In genomic region chr5:62037972-62038371, GRCh38 we compare ENCODE assay signal across 25 cellular contexts.
DNase-seq lines count a peak whose midpoint lies in the region; ATAC-seq, FAIRE-seq and TF ChIP-seq lines count a peak whose summit lies in the region.
"Had no signal": no experiment of that assay in that cellular context is flagged by ENCODE, and none has a peak within 500 bp of the region (broad histone marks: within the 10 kb centered on the region; RNA-seq: fewer than 3 reads in every experiment).

No MANE protein-coding gene starts in this region.

- H4K91ac ChIP-seq in H1 (replicated peaks; ENCODE audit: insufficient read length, low read length), result no peak overlapping the region

- H3K18ac ChIP-seq in H1 (ENCODE audit: extremely low read depth, low read length), result no peak overlapping the region

- H3K4me1 ChIP-seq in GM23338 (ENCODE audit: insufficient read depth), result peaks cover 36% of the 10 kb centered on the region
- H3K4me1 ChIP-seq in SK-N-SH (ENCODE audit: control insufficient read depth in 1 of 2, insufficient read depth in 2 of 2, low read depth in 1 of 2, low read length in 1 of 2), result peaks cover 0 to 6% of the 10 kb centered on the region in 2 experiments; a peak in 1 of 4 replicates
- peaks cover 5 to 17% (median 13%) of the 10 kb centered on the region in 4 experiments; a peak in 6 of 7 replicates for H3K4me1 ChIP-seq in H1 (replicated peaks in 1 of 4; ENCODE audit: control insufficient read depth in 3 of 4, insufficient read depth in 4 of 4, low read length in 3 of 4)
- H3K4me1 ChIP-seq in upper lobe of right lung, result no peaks in the 10 kb centered on the region
- H3K4me1 ChIP-seq: A549, BE2C had no signal

- H3K27ac ChIP-seq in GM23338 (ENCODE audit: low read depth), result no peak overlapping the region
- no peak overlapping the region for H3K27ac ChIP-seq in SK-N-SH (ENCODE audit: low read depth in 2 of 2, low read length in 1 of 2)
- H3K27ac ChIP-seq in H1 (ENCODE audit: low read depth, low read length), result no peak overlapping the region
- no peak overlapping the region for H3K27ac ChIP-seq in upper lobe of right lung
- H3K27ac ChIP-seq in dorsolateral prefrontal cortex, result no peak overlapping the region
- H3K27ac ChIP-seq: A549; BLaER1 treated with 17β-estradiol and CSF1 and Interleukin-3, amounts not matched to agents 10 nM and 100 nM had no signal

- TF ChIP-seq EP300 in SK-N-SH (IDR thresholded peaks at IDR 0.05; ENCODE audit: borderline replicate concordance in 1 of 2, low read depth in 1 of 2, low read length in 1 of 2), result no peak
- no peak for TF ChIP-seq EP300 in H1 (IDR thresholded peaks at IDR 0.05; ENCODE audit: borderline replicate concordance in 1 of 2, low read depth in 2 of 2, low read length in 2 of 2)

- no peak for FAIRE-seq in H1 (lab: Jason Lieb, UNC)
- FAIRE-seq: A549, D721Med, GM12891, GM18507 had no signal

- no peaks in the 10 kb centered on the region for H4K20me1 ChIP-seq in GM23338 (replicated peaks; ENCODE audit: insufficient read depth)
- H4K20me1 ChIP-seq in SK-N-SH (ENCODE audit: insufficient read depth), result no peaks in the 10 kb centered on the region
- H4K20me1 ChIP-seq in H1 (replicated peaks in 1 of 2; ENCODE audit: control insufficient read depth in 1 of 2, insufficient read depth in 2 of 2, low read length in 2 of 2), result no peaks in the 10 kb centered on the region
- H4K20me1 ChIP-seq: BLaER1 treated with 17β-estradiol and CSF1 and Interleukin-3, amounts not matched to agents 10 nM and 100 nM had no signal

- no peak for ATAC-seq in GM23338
- ATAC-seq in upper lobe of right lung, result no peak
- ATAC-seq: A549 had no signal

- H2AFZ ChIP-seq in GM23338, result 0 out of 2 replicates have a peak overlapping the region, but pooled peaks have one; percentile 63
- H2AFZ ChIP-seq in SK-N-SH (ENCODE audit: low read depth), result no peak overlapping the region
- no peak overlapping the region for H2AFZ ChIP-seq in H1 (ENCODE audit: low read length)

- no peaks in the 10 kb centered on the region for H3F3A ChIP-seq in GM23338 (replicated peaks; ENCODE audit: low read depth)
- H3F3A ChIP-seq in SK-N-SH (replicated peaks; ENCODE audit: insufficient read depth), result no peaks in the 10 kb centered on the region

- POLR2A ChIA-PET in SK-N-SH (lab: Yijun Ruan, JAX), result no interaction called here
- POLR2A ChIA-PET in H1 (lab: Charles Lee; ENCODE audit: partially characterized antibody), result interaction anchor here (1.0 kb wide), 1 partner anchor 35 kb away, joined by 3 read pairs; no protein-coding TSS in a partner anchor

- H4K8ac ChIP-seq in H1 (ENCODE audit: extremely low read depth, insufficient read depth, low read length), result no peak overlapping the region

- H2BK120ac ChIP-seq in H1 (replicated peaks; ENCODE audit: low read depth, low read length), result no peak overlapping the region

- H3K56ac ChIP-seq in H1 (replicated peaks; ENCODE audit: insufficient read length, low read depth, low read length), result no peak overlapping the region

- H3K9me3 Mint-ChIP-seq in GM23338, result peaks cover 10% of the 10 kb centered on the region
- peaks cover 7% of the 10 kb centered on the region for H3K9me3 Mint-ChIP-seq in progenitor cell of endocrine pancreas (ENCODE audit: low read depth)

- H3K36me3 ChIP-seq in GM23338 (ENCODE audit: insufficient read depth) (no peaks in the 10 kb centered on the region; the same call in 1 of the 2 replicates), SK-N-SH (replicated peaks in 1 of 2; ENCODE audit: control insufficient read depth in 1 of 2, insufficient read depth in 2 of 2, low read length in 1 of 2) (no peaks in the 10 kb centered on the region), H1 (ENCODE audit: control insufficient read depth in 2 of 4, insufficient read depth in 4 of 4, low read length in 3 of 4) (no peaks in the 10 kb centered on the region), upper lobe of right lung (no peaks in the 10 kb centered on the region)
- H3K36me3 ChIP-seq: BE2C; BLaER1 treated with 17β-estradiol and CSF1 and Interleukin-3, amounts not matched to agents 10 nM and 100 nM had no signal

- H3K27me3 Mint-ChIP-seq in GM23338 (ENCODE audit: insufficient read depth, low read depth, poor library complexity) (peaks cover 13% of the 10 kb centered on the region), progenitor cell of endocrine pancreas (peaks cover 10% of the 10 kb centered on the region)

- H3K4me3 ChIP-seq in GM23338 (no peak overlapping the region), SK-N-SH (ENCODE audit: low read depth in 2 of 2, low read length in 1 of 2) (no peak overlapping the region), H1 (ENCODE audit: extremely low read depth in 1 of 4, insufficient read depth in 2 of 4, low read depth in 3 of 4, low read length in 4 of 4) (no peak overlapping the region), upper lobe of right lung (no peak overlapping the region), dorsolateral prefrontal cortex (no peak overlapping the region)
- H3K4me3 ChIP-seq: A549; BLaER1 treated with 17β-estradiol and CSF1 and Interleukin-3, amounts not matched to agents 10 nM and 100 nM had no signal

- H3K23me2 ChIP-seq in H1 (ENCODE audit: low read depth, low read length), result no peaks in the 10 kb centered on the region

- H3K27me3 ChIP-seq in GM23338 (ENCODE audit: insufficient read depth) (peaks cover 8% of the 10 kb centered on the region; the same call in 1 of the 2 replicates), SK-N-SH (ENCODE audit: insufficient read depth) (no peaks in the 10 kb centered on the region), H1 (replicated peaks in 1 of 4; ENCODE audit: control insufficient read depth in 3 of 4, extremely low read depth in 1 of 4, insufficient read depth in 3 of 4, low read length in 3 of 4) (peaks cover 0 to 2% (median 0%) of the 10 kb centered on the region in 4 experiments; a peak in 1 of 7 replicates), upper lobe of right lung (no peaks in the 10 kb centered on the region), dorsolateral prefrontal cortex (peaks cover 0 to 10% (median 0%) of the 10 kb centered on the region in 45 donors)
- H3K27me3 ChIP-seq: BLaER1 treated with 17β-estradiol and CSF1 and Interleukin-3, amounts not matched to agents 10 nM and 100 nM had no signal

- no peak overlapping the region for H3K27ac Mint-ChIP-seq in GM23338
- no peak overlapping the region for H3K27ac Mint-ChIP-seq in progenitor cell of endocrine pancreas
- H3K27ac Mint-ChIP-seq: CD14-positive monocyte; CD4-positive, alpha-beta T cell; CD8-positive, alpha-beta memory T cell had no signal

- no peak overlapping the region for H3K4me3 Mint-ChIP-seq in GM23338
- H3K4me3 Mint-ChIP-seq in progenitor cell of endocrine pancreas (ENCODE audit: low read depth), result no peak overlapping the region
- H3K4me3 Mint-ChIP-seq: CD14-positive monocyte; CD4-positive, alpha-beta T cell; CD8-positive, alpha-beta memory T cell had no signal

- H4K5ac ChIP-seq in H1 (ENCODE audit: insufficient read length, low read depth, low read length), result no peak overlapping the region

- H2BK12ac ChIP-seq in H1 (ENCODE audit: low read depth, low read length), result no peak overlapping the region

- no peak overlapping the region for H2BK15ac ChIP-seq in H1 (ENCODE audit: low read length)

- DNase-seq in GM23338 (ENCODE audit: low spot score), result no peak
- peak; percentile 3 for DNase-seq in SK-N-SH
- no peak for DNase-seq in H1 (ENCODE audit: low read depth in 1 of 2, low spot score in 2 of 2)
- DNase-seq in upper lobe of right lung, result no peak
- DNase-seq in progenitor cell of endocrine pancreas (ENCODE audit: low spot score, unreplicated experiment), result no peak
- DNase-seq in dorsolateral prefrontal cortex, result no peak
- DNase-seq: 8988T; ACHN; AML-193; BE2C; CD4-positive, alpha-beta T cell; CD8-positive, alpha-beta memory T cell; DMS 273 treated with DMSO at 0.1 percent for 48 hours; DMS79; EL; GF-D8; GOT3; H7; HCEC 1CT had no signal

- H3K4ac ChIP-seq in H1 (replicated peaks; ENCODE audit: insufficient read length, low read depth, low read length), result no peak overlapping the region

- WGBS in SK-N-SH (ENCODE audit: low lambda C conversion rate), result 0% methylated on average over 1 of the region's 1 CpG
- 86% methylated on average over 1 of the region's 1 CpG; no CpG with 5 or more reads in 1 of the 2 experiments for WGBS in H1 (ENCODE audit: extremely low coverage in 1 of 2, insufficient coverage in 1 of 2, insufficient read length in 1 of 2, insufficient replicate concordance in 2 of 2, low coverage in 1 of 2, low lambda C conversion rate in 2 of 2, missing lambda C conversion rate in 1 of 2), 2 experiments

- 0 out of 2 replicates have a peak overlapping the region, but pooled peaks have one; percentile 76 for H2BK20ac ChIP-seq in H1 (ENCODE audit: low read length)

- no peak for TF ChIP-seq POLR2A in H1 (IDR thresholded peaks at IDR 0.05; ENCODE audit: control extremely low read depth in 1 of 2, low read depth in 2 of 2, low read length in 2 of 2)

- CTCF ChIA-PET in SK-N-SH (lab: Yijun Ruan, JAX), result no interaction called here
- CTCF ChIA-PET in H1 (lab: Charles Lee; ENCODE audit: partially characterized antibody), result interaction anchor here (0.6 kb wide), 1 partner anchor 61 kb away, joined by 4 read pairs; no protein-coding TSS in a partner anchor

- no peak overlapping the region for H3K14ac ChIP-seq in H1 (ENCODE audit: insufficient read length)

- H3K4me1 Mint-ChIP-seq in GM23338 (peaks cover 40% of the 10 kb centered on the region), progenitor cell of endocrine pancreas (ENCODE audit: low read depth) (peaks cover 15% of the 10 kb centered on the region)
- H3K4me1 Mint-ChIP-seq: CD14-positive monocyte; CD8-positive, alpha-beta memory T cell had no signal

- H3K9ac ChIP-seq in SK-N-SH (no peak overlapping the region), H1 (replicated peaks in 1 of 4; ENCODE audit: extremely low read depth in 1 of 4, low read depth in 3 of 4, low read length in 3 of 4) (no peak overlapping the region)
- H3K9ac ChIP-seq: BLaER1 treated with 17β-estradiol and CSF1 and Interleukin-3, amounts not matched to agents 10 nM and 100 nM had no signal

- H3K9me2 ChIP-seq in GM23338 (ENCODE audit: insufficient read depth), result peaks cover 8% of the 10 kb centered on the region; the same call in 1 of the 2 replicates
- no peaks in the 10 kb centered on the region for H3K9me2 ChIP-seq in SK-N-SH

- H3K9me3 ChIP-seq in SK-N-SH (no peaks in the 10 kb centered on the region), H1 (ENCODE audit: insufficient read depth in 2 of 2, low read depth in 1 of 2, low read length in 1 of 2) (peaks cover 0 to 2% of the 10 kb centered on the region in 2 experiments; a peak in 1 of 4 replicates), upper lobe of right lung (no peaks in the 10 kb centered on the region)
- H3K9me3 ChIP-seq: A549, BE2C had no signal

- TF ChIP-seq RAD21 in SK-N-SH (IDR thresholded peaks at IDR 0.05; ENCODE audit: low read length), result no peak
- TF ChIP-seq RAD21 in H1 (IDR thresholded peaks at IDR 0.05 in 1 of 2, conservative IDR thresholded peaks at IDR 0.05 in 1 of 2; ENCODE audit: low read depth in 2 of 2, low read length in 2 of 2), result no peak

- intact Hi-C loops in upper lobe of right lung (cut with DNase I) (no loop called here), dorsolateral prefrontal cortex (cut with DNase I) (no loop called here)

- TF ChIP-seq CTCF in GM23338 (conservative IDR thresholded peaks at IDR 0.05; ENCODE audit: low read depth in 2 of 2) (no peak), SK-N-SH (IDR thresholded peaks at IDR 0.05) (no peak), H1 (IDR thresholded peaks at IDR 0.05; ENCODE audit: control extremely low read depth in 1 of 3, insufficient read depth in 1 of 3, low read depth in 1 of 3, low read length in 3 of 3) (no peak), upper lobe of right lung (IDR thresholded peaks at IDR 0.05) (no peak), progenitor cell of endocrine pancreas (IDR thresholded peaks at IDR 0.05; ENCODE audit: unreplicated experiment) (no peak), dorsolateral prefrontal cortex (IDR thresholded peaks at IDR 0.05 in 54 of 56, conservative IDR thresholded peaks at IDR 0.05 in 2 of 56; ENCODE audit: low read depth in 1 of 56, partially characterized antibody in 56 of 56) (no peak)

- no peak overlapping the region for H3K23ac ChIP-seq in H1 (ENCODE audit: insufficient read length)

- H3K79me2 ChIP-seq in GM23338 (replicated peaks; ENCODE audit: insufficient read depth), result no peaks in the 10 kb centered on the region
- no peaks in the 10 kb centered on the region for H3K79me2 ChIP-seq in SK-N-SH (ENCODE audit: insufficient read depth)
- H3K79me2 ChIP-seq in H1 (ENCODE audit: control insufficient read depth in 1 of 2, insufficient read depth in 2 of 2, low read length in 2 of 2), result no peaks in the 10 kb centered on the region

- no peak overlapping the region for H2AK5ac ChIP-seq in H1 (ENCODE audit: low read depth, low read length)

- peaks cover 8% of the 10 kb centered on the region; the same call in 2 of the 3 replicates for H3K36me3 Mint-ChIP-seq in GM23338 (ENCODE audit: low read depth)
- no peaks in the 10 kb centered on the region for H3K36me3 Mint-ChIP-seq in progenitor cell of endocrine pancreas (ENCODE audit: insufficient read depth)
- H3K36me3 Mint-ChIP-seq: CD14-positive monocyte; CD8-positive, alpha-beta memory T cell had no signal

- H3K4me2 ChIP-seq in GM23338 (no peak overlapping the region), SK-N-SH (no peak overlapping the region), H1 (ENCODE audit: insufficient read depth in 1 of 2, low read depth in 2 of 2, low read length in 2 of 2) (no peak overlapping the region)
- H3K4me2 ChIP-seq: A549; BLaER1 treated with 17β-estradiol and CSF1 and Interleukin-3, amounts not matched to agents 10 nM and 100 nM had no signal

- no peaks in the 10 kb centered on the region for H3K79me1 ChIP-seq in H1 (ENCODE audit: low read depth, low read length)

- no peak overlapping the region for H2BK5ac ChIP-seq in H1 (ENCODE audit: low read depth, low read length)
